Comparison of ENCODE assay signal across 1 cellular context in the genomic region with DNA sequence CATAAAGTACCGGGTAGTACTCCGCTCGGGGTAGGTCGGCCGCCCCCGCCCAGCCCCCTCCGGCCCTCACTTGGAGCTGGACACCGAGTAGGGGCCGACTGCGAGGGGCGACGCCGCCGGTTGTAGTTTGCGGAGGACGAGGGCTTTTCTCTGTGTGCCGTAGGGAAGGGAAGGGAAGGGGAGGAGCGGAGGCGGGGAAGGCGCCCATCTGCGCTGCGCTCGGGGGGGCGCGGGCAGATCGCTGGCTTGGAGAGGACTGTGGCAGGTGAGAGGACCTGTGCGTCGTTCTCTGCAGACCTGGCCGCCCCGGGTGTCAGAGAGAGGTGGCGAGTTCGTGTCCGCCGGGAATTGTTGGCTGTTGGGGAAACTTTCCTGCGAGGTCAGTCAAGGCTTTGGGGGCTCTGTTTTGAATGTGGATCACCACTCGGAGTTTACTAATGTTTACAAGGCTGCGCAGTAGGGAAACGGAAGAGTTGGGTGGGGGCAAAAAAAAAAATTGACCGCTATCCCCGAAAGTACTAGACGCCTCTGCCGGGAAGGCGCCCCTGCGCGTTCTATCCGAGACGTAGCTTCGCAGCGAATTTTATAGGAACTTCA.
TF ChIP-seq lines count a peak whose summit lies in the region.

No MANE protein-coding gene starts in this region.

TF ChIP-seq in HEK293, 187 proteins besides CTCF, POLR2A, EP300 and RAD21 (continued from another document and continues in another):
- TF ChIP-seq, protein P1, sequence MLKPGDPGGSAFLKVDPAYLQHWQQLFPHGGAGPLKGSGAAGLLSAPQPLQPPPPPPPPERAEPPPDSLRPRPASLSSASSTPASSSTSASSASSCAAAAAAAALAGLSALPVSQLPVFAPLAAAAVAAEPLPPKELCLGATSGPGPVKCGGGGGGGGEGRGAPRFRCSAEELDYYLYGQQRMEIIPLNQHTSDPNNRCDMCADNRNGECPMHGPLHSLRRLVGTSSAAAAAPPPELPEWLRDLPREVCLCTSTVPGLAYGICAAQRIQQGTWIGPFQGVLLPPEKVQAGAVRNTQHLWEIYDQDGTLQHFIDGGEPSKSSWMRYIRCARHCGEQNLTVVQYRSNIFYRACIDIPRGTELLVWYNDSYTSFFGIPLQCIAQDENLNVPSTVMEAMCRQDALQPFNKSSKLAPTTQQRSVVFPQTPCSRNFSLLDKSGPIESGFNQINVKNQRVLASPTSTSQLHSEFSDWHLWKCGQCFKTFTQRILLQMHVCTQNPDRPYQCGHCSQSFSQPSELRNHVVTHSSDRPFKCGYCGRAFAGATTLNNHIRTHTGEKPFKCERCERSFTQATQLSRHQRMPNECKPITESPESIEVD (tag by site-specific recombination; IDR thresholded peaks at IDR 0.05) = no peak
- TF ChIP-seq ZNF311 (tag by site-specific recombination; IDR thresholded peaks at IDR 0.05; ENCODE audit: borderline replicate concordance) (no peak), MZF1 (tag by site-specific recombination; IDR thresholded peaks at IDR 0.05; ENCODE audit: borderline replicate concordance) (no peak), ZNF501 (tag by site-specific recombination; IDR thresholded peaks at IDR 0.05) (peak; percentile 94), ZNF423 (tag by site-specific recombination; IDR thresholded peaks at IDR 0.05) (peak; percentile 85), ZNF391 (tag by site-specific recombination; IDR thresholded peaks at IDR 0.05; ENCODE audit: borderline replicate concordance, low read depth) (peak; percentile 93; the same call in 1 of the 2 replicates), ZBTB1 (tag by site-specific recombination; IDR thresholded peaks at IDR 0.05) (no peak), GLIS1 (tag by site-specific recombination; IDR thresholded peaks at IDR 0.05) (peak; percentile 63; the same call in 1 of the 2 replicates), ZNF600 (tag by site-specific recombination; IDR thresholded peaks at IDR 0.05) (peak; percentile 88), ZNF354C (tag by site-specific recombination; IDR thresholded peaks at IDR 0.05; ENCODE audit: borderline replicate concordance, low read depth) (no peak), ZNF335 (tag by site-specific recombination; conservative IDR thresholded peaks at IDR 0.05) (0 out of 2 replicates have a peak, but pooled peaks have one; percentile 39), ZNF48 (tag by site-specific recombination; IDR thresholded peaks at IDR 0.05) (no peak), SCRT1 (tag by site-specific recombination; IDR thresholded peaks at IDR 0.05; ENCODE audit: borderline replicate concordance) (no peak), ZNF785 (tag by site-specific recombination; IDR thresholded peaks at IDR 0.05) (no peak), ZNF621 (tag by site-specific recombination; IDR thresholded peaks at IDR 0.05) (no peak), KLF16 (tag by site-specific recombination; IDR thresholded peaks at IDR 0.05) (no peak), GLI4 (tag by site-specific recombination; IDR thresholded peaks at IDR 0.05) (peak; percentile 85; the same call in 1 of the 2 replicates), ZNF223 (tag by site-specific recombination; IDR thresholded peaks at IDR 0.05) (no peak), KLF10 (tag by site-specific recombination; IDR thresholded peaks at IDR 0.05) (peak; percentile 30; the same call in 1 of the 2 replicates), ZFP69B (tag by site-specific recombination; IDR thresholded peaks at IDR 0.05) (0 out of 2 replicates have a peak, but pooled peaks have one; percentile 39), ZNF843 (tag by site-specific recombination; IDR thresholded peaks at IDR 0.05) (peak; percentile 59; the same call in 1 of the 2 replicates), SALL2 (tag by site-specific recombination; IDR thresholded peaks at IDR 0.05; ENCODE audit: borderline replicate concordance) (no peak), ZSCAN23 (tag by site-specific recombination; IDR thresholded peaks at IDR 0.05) (peak; percentile 66; the same call in 1 of the 2 replicates), TCF7L2 (IDR thresholded peaks at IDR 0.05; ENCODE audit: borderline replicate concordance, low read depth, low read length) (no peak), ZFP3 (tag by site-specific recombination; IDR thresholded peaks at IDR 0.05; ENCODE audit: low read depth) (peak; percentile 25; the same call in 1 of the 2 replicates)
- TF ChIP-seq, protein P2, sequence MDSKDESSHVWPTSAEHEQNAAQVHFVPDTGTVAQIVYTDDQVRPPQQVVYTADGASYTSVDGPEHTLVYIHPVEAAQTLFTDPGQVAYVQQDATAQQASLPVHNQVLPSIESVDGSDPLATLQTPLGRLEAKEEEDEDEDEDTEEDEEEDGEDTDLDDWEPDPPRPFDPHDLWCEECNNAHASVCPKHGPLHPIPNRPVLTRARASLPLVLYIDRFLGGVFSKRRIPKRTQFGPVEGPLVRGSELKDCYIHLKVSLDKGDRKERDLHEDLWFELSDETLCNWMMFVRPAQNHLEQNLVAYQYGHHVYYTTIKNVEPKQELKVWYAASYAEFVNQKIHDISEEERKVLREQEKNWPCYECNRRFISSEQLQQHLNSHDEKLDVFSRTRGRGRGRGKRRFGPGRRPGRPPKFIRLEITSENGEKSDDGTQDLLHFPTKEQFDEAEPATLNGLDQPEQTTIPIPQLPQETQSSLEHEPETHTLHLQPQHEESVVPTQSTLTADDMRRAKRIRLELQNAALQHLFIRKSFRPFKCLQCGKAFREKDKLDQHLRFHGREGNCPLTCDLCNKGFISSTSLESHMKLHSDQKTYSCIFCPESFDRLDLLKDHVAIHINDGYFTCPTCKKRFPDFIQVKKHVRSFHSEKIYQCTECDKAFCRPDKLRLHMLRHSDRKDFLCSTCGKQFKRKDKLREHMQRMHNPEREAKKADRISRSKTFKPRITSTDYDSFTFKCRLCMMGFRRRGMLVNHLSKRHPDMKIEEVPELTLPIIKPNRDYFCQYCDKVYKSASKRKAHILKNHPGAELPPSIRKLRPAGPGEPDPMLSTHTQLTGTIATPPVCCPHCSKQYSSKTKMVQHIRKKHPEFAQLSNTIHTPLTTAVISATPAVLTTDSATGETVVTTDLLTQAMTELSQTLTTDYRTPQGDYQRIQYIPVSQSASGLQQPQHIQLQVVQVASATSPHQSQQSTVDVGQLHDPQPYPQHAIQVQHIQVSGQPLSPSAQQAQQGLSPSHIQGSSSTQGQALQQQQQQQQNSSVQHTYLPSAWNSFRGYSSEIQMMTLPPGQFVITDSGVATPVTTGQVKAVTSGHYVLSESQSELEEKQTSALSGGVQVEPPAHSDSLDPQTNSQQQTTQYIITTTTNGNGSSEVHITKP (tag by site-specific recombination; IDR thresholded peaks at IDR 0.05) = 0 out of 2 replicates have a peak, but pooled peaks have one; percentile 34
- TF ChIP-seq, protein P3, sequence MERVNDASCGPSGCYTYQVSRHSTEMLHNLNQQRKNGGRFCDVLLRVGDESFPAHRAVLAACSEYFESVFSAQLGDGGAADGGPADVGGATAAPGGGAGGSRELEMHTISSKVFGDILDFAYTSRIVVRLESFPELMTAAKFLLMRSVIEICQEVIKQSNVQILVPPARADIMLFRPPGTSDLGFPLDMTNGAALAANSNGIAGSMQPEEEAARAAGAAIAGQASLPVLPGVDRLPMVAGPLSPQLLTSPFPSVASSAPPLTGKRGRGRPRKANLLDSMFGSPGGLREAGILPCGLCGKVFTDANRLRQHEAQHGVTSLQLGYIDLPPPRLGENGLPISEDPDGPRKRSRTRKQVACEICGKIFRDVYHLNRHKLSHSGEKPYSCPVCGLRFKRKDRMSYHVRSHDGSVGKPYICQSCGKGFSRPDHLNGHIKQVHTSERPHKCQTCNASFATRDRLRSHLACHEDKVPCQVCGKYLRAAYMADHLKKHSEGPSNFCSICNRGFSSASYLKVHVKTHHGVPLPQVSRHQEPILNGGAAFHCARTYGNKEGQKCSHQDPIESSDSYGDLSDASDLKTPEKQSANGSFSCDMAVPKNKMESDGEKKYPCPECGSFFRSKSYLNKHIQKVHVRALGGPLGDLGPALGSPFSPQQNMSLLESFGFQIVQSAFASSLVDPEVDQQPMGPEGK (tag by site-specific recombination; IDR thresholded peaks at IDR 0.05) = peak; percentile 97
- TF ChIP-seq, protein P4, sequence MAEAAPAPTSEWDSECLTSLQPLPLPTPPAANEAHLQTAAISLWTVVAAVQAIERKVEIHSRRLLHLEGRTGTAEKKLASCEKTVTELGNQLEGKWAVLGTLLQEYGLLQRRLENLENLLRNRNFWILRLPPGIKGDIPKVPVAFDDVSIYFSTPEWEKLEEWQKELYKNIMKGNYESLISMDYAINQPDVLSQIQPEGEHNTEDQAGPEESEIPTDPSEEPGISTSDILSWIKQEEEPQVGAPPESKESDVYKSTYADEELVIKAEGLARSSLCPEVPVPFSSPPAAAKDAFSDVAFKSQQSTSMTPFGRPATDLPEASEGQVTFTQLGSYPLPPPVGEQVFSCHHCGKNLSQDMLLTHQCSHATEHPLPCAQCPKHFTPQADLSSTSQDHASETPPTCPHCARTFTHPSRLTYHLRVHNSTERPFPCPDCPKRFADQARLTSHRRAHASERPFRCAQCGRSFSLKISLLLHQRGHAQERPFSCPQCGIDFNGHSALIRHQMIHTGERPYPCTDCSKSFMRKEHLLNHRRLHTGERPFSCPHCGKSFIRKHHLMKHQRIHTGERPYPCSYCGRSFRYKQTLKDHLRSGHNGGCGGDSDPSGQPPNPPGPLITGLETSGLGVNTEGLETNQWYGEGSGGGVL (tag by site-specific recombination; IDR thresholded peaks at IDR 0.05) = no peak
- TF ChIP-seq, protein P5, sequence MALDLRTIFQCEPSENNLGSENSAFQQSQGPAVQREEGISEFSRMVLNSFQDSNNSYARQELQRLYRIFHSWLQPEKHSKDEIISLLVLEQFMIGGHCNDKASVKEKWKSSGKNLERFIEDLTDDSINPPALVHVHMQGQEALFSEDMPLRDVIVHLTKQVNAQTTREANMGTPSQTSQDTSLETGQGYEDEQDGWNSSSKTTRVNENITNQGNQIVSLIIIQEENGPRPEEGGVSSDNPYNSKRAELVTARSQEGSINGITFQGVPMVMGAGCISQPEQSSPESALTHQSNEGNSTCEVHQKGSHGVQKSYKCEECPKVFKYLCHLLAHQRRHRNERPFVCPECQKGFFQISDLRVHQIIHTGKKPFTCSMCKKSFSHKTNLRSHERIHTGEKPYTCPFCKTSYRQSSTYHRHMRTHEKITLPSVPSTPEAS (tag by site-specific recombination; IDR thresholded peaks at IDR 0.05) = no peak; the same call in 1 of the 2 replicates
- TF ChIP-seq, protein P6, sequence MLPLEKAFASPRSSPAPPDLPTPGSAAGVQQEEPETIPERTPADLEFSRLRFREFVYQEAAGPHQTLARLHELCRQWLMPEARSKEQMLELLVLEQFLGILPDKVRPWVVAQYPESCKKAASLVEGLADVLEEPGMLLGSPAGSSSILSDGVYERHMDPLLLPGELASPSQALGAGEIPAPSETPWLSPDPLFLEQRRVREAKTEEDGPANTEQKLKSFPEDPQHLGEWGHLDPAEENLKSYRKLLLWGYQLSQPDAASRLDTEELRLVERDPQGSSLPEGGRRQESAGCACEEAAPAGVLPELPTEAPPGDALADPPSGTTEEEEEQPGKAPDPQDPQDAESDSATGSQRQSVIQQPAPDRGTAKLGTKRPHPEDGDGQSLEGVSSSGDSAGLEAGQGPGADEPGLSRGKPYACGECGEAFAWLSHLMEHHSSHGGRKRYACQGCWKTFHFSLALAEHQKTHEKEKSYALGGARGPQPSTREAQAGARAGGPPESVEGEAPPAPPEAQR (tag by site-specific recombination; IDR thresholded peaks at IDR 0.05) = no peak
- TF ChIP-seq, protein P7, sequence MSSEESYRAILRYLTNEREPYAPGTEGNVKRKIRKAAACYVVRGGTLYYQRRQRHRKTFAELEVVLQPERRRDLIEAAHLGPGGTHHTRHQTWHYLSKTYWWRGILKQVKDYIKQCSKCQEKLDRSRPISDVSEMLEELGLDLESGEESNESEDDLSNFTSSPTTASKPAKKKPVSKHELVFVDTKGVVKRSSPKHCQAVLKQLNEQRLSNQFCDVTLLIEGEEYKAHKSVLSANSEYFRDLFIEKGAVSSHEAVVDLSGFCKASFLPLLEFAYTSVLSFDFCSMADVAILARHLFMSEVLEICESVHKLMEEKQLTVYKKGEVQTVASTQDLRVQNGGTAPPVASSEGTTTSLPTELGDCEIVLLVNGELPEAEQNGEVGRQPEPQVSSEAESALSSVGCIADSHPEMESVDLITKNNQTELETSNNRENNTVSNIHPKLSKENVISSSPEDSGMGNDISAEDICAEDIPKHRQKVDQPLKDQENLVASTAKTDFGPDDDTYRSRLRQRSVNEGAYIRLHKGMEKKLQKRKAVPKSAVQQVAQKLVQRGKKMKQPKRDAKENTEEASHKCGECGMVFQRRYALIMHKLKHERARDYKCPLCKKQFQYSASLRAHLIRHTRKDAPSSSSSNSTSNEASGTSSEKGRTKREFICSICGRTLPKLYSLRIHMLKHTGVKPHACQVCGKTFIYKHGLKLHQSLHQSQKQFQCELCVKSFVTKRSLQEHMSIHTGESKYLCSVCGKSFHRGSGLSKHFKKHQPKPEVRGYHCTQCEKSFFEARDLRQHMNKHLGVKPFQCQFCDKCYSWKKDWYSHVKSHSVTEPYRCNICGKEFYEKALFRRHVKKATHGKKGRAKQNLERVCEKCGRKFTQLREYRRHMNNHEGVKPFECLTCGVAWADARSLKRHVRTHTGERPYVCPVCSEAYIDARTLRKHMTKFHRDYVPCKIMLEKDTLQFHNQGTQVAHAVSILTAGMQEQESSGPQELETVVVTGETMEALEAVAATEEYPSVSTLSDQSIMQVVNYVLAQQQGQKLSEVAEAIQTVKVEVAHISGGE (tag by site-specific recombination; conservative IDR thresholded peaks at IDR 0.05; ENCODE audit: low read depth) = peak; percentile 37; the same call in 1 of the 2 replicates
- TF ChIP-seq, protein P8, sequence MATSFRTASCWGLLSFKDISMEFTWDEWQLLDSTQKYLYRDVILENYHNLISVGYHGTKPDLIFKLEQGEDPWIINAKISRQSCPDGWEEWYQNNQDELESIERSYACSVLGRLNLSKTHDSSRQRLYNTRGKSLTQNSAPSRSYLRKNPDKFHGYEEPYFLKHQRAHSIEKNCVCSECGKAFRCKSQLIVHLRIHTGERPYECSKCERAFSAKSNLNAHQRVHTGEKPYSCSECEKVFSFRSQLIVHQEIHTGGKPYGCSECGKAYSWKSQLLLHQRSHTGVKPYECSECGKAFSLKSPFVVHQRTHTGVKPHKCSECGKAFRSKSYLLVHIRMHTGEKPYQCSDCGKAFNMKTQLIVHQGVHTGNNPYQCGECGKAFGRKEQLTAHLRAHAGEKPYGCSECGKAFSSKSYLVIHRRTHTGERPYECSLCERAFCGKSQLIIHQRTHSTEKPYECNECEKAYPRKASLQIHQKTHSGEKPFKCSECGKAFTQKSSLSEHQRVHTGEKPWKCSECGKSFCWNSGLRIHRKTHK (tag by site-specific recombination; IDR thresholded peaks at IDR 0.05) = no peak
- TF ChIP-seq, protein P9, sequence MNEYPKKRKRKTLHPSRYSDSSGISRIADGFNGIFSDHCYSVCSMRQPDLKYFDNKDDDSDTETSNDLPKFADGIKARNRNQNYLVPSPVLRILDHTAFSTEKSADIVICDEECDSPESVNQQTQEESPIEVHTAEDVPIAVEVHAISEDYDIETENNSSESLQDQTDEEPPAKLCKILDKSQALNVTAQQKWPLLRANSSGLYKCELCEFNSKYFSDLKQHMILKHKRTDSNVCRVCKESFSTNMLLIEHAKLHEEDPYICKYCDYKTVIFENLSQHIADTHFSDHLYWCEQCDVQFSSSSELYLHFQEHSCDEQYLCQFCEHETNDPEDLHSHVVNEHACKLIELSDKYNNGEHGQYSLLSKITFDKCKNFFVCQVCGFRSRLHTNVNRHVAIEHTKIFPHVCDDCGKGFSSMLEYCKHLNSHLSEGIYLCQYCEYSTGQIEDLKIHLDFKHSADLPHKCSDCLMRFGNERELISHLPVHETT (tag by site-specific recombination; IDR thresholded peaks at IDR 0.05) = peak; percentile 89
